ENCODE assay signal across 16 cellular contexts in the genomic region with DNA sequence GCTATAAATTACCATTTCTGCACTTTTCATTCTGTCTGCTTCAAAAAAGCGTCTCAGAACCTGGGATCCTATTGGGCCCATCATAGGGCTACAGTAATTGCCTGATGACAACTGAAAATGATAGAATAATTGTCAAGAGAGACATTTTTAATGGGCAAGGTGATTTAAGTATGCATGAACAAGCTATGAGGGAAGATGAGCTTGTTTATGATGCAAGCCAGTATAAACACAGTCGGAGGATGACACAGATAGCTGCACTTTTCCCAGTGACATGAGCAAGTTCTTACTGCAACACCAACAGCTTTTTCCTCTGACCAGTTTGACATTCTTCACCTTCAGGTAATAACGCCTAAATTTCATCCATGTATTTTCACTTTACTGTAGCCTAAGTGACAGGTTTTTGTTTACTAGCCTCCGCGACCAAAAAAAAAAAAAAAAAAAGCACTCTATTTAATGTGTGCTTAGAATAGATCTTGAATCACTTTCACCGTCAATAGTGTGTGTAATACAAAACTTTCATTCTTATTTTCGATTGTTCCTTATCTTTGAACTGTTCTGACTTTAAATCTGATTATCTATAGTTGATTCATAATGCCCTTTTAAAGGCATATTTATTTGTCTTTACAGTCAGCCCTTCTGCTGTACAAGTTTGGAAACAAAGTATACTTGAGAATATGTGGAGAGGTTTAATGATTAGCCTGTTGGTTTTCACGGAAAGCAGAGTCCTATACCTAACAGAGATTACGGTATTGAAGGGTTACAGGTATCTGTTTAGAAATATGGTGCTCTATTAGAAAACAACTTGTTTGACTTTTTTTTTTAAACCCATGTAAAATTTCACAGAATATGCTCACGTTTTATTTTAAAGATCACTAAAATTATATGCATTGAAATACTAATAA. TPM values are rescaled to one million over a fixed set of nuclear protein-coding genes. Genes with fewer than 3 reads are reported as not detected.
DNase-seq lines count a peak whose midpoint lies in the region; ATAC-seq and TF ChIP-seq lines count a peak whose summit lies in the region.
"Had no signal": no experiment of that assay in that cellular context is flagged by ENCODE, and none has a peak within 500 bp of the region (broad histone marks: within the 10 kb centered on the region; RNA-seq: fewer than 3 reads in every experiment).

No MANE protein-coding gene starts in this region.

- H3K4me3 ChIP-seq in AG04450 (ENCODE audit: low read depth, low read length): peak overlapping the region; percentile 11; the same call in 1 of the 2 replicates
- H3K4me3 ChIP-seq in esophagus (ENCODE audit: low read depth in 1 of 2, low read length in 2 of 2): peak overlapping the region in 1 of 2 donors; percentile 55
- H3K4me3 ChIP-seq in osteoblast (ENCODE audit: insufficient read depth, low read length): no peak overlapping the region

- H3K4me1 ChIP-seq in esophagus (ENCODE audit: control insufficient read depth in 2 of 2, insufficient read depth in 2 of 2, low read length in 1 of 2) (no peaks in the 10 kb centered on the region), osteoblast (ENCODE audit: insufficient read depth, low read length) (peaks cover 5% of the 10 kb centered on the region)

- H3K4me2 ChIP-seq in osteoblast (ENCODE audit: insufficient read depth, low read length): peak overlapping the region; percentile 9

- DNase-seq in AG04450 (ENCODE audit: low read depth, low spot score) (no peak), NCI-H146 (lab: John Stamatoyannopoulos, UW) (peak; percentile 29), osteoblast (ENCODE audit: insufficient read length, low spot score, missing footprints) (no peak), NCI-H524 (lab: John Stamatoyannopoulos, UW) (no peak)
- no peak for DNase-seq in stimulated activated CD4-positive, alpha-beta T cell treated with anti-CD3 and anti-CD28 coated beads, Interleukin-4, amount 100 ng/mL, for 4 hours
- DNase-seq: activated CD4-positive, alpha-beta T cell treated with anti-CD3 and anti-CD28 coated beads for 48 hours; C1 segment of cervical spinal cord; erythroblast; kidney; thyroid gland had no signal

- H2AFZ ChIP-seq in osteoblast (ENCODE audit: low read length): no peak overlapping the region

- CTCF ChIA-PET in AG04450 (lab: Charles Lee): interaction anchor here (0.7 to 3.7 kb wide), 5 partner anchors 9 to 1561 kb away, joined by 3 to 38 read pairs (median 6); no protein-coding TSS in a partner anchor

- TF ChIP-seq CTCF in AG04450 (IDR thresholded peaks at IDR 0.05; ENCODE audit: low read depth, low read length): no peak
- TF ChIP-seq CTCF in osteoblast (IDR thresholded peaks at IDR 0.05; ENCODE audit: extremely low read depth, low read depth, low read length): no peak

- no peaks in the 10 kb centered on the region for H3K79me2 ChIP-seq in osteoblast (ENCODE audit: insufficient read depth, low read length)

- H3K36me3 ChIP-seq in esophagus (ENCODE audit: control insufficient read depth in 2 of 2, insufficient read depth in 2 of 2, low read length in 1 of 2) (no peaks in the 10 kb centered on the region), osteoblast (ENCODE audit: insufficient read depth, low read length) (no peaks in the 10 kb centered on the region)
- H3K36me3 ChIP-seq: thyroid gland had no signal

- H3K27ac ChIP-seq in AG04450 (ENCODE audit: low read depth, low read length) (no peak overlapping the region), esophagus (ENCODE audit: low read depth in 2 of 2, low read length in 1 of 2) (peak overlapping the region; percentile 20 to 31), osteoblast (ENCODE audit: low read depth, low read length) (no peak overlapping the region)

- H3K9me3 ChIP-seq in AG04450 (ENCODE audit: control insufficient read depth, insufficient read depth, low read length): no peaks in the 10 kb centered on the region
- no peaks in the 10 kb centered on the region for H3K9me3 ChIP-seq in esophagus (ENCODE audit: control insufficient read depth in 2 of 2, insufficient read depth in 1 of 2, low read depth in 1 of 2, low read length in 1 of 2)
- H3K9me3 ChIP-seq in osteoblast (ENCODE audit: low read depth, low read length): no peaks in the 10 kb centered on the region
- H3K9me3 ChIP-seq: thyroid gland had no signal

- ATAC-seq in HG02938 (IDR thresholded peaks at IDR 0.05; ENCODE audit: unreplicated experiment) (no peak), GM18502 (IDR thresholded peaks at IDR 0.05; ENCODE audit: poor library complexity, unreplicated experiment) (no peak)
- ATAC-seq: activated T-helper 17 cell treated with anti-CD3 and anti-CD28 coated beads, Interleukin-2, amount 50 U/mL, for 72 hours had no signal

- H4K20me1 ChIP-seq in osteoblast (ENCODE audit: insufficient read depth, low read length): no peaks in the 10 kb centered on the region

- 26% methylated on average over 10 of the region's 10 CpGs for WGBS in esophagus, 2 donors

- no peaks in the 10 kb centered on the region for H3K27me3 ChIP-seq in AG04450 (ENCODE audit: control insufficient read depth, insufficient read depth, low read length)
- H3K27me3 ChIP-seq in esophagus (ENCODE audit: control insufficient read depth in 1 of 2, insufficient read depth in 2 of 2, low read length in 2 of 2): no peaks in the 10 kb centered on the region
- no peaks in the 10 kb centered on the region for H3K27me3 ChIP-seq in osteoblast (ENCODE audit: insufficient read depth, low read length)
- H3K27me3 ChIP-seq: thyroid gland had no signal

- POLR2A ChIA-PET in AG04450 (lab: Yijun Ruan, JAX): no interaction called here

RNA-seq across cellular contexts. Expression of a gene that starts 1.7 kb away (rescaled TPM):
- polyA plus RNA-seq in AG04450 (2011; rRNA removed) (2.8 TPM in 2 replicates), esophagus (1 to 10 TPM; 2.1 to 2.5 TPM)
- polyA minus RNA-seq in AG04450 (2011; rRNA and poly(A)+ RNA removed): 4.0 and 5.3 TPM in 2 replicates
- total RNA-seq in osteoblast: 3.8 and 5.8 TPM in 2 replicates
- total RNA-seq: activated T-helper 17 cell treated with anti-CD3 and anti-CD28 coated beads, Interleukin-2, amount 50 U/mL, for 72 hours; NCI-H460 had no signal
- polyA plus RNA-seq: IgD-negative memory B cell had no signal

Comparison
In these comparisons a context has a peak if more than half of its experiments do, and no peak if none do; other contexts are left out.
1. H3K27ac ChIP-seq: peak in esophagus (2 of 2); none in AG04450 (single experiment) and osteoblast (single experiment).